In the genomic region with DNA sequence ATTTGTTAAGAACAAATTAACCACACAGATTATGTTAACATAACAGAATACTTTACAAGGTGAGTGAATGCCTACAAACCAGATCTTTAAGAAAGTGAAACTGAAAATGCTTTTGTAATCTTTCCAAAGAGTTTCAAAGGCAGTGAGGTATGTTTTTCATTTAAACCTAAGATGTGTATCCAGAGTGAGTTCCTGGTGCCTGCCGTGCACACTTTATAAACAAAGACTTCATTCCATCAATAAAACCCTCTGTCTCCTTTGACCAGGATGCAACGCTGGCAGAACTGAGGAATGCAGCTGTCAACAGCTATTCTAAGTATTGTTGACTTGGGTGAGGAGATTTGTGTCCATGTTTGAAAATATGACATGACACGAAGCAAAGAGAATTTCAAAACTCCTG, we compare ENCODE assay signal across 8 cellular contexts.
DNase-seq lines count a peak whose midpoint lies in the region; ATAC-seq, FAIRE-seq and TF ChIP-seq lines count a peak whose summit lies in the region.

No MANE protein-coding gene starts in this region.

- H3K9me3 ChIP-seq in KOPT-K1 (ENCODE audit: insufficient read depth, low read length, poor library complexity, severe bottlenecking) (peaks cover 4% of the 10 kb centered on the region), small intestine (ENCODE audit: control insufficient read depth, low read depth) (no peaks in the 10 kb centered on the region)

- FAIRE-seq in small intestine (lab: Jason Lieb, UNC) = no peak

- TF ChIP-seq CTCF in epithelial cell of esophagus (IDR thresholded peaks at IDR 0.05; ENCODE audit: insufficient read depth, low read depth, low read length, missing control alignments) = no peak

- H3K36me3 ChIP-seq in KOPT-K1 (ENCODE audit: insufficient read depth, low read length) = no peaks in the 10 kb centered on the region
- no peaks in the 10 kb centered on the region for H3K36me3 ChIP-seq in small intestine (ENCODE audit: control insufficient read depth in 2 of 2, insufficient read depth in 2 of 2, low read length in 2 of 2)

- H3K4me3 ChIP-seq in epithelial cell of esophagus (ENCODE audit: low read length) (peak overlapping the region; percentile 11), small intestine (ENCODE audit: low read depth in 1 of 2, low read length in 2 of 2) (peak overlapping the region in 1 of 2 donors; percentile 16)

- H3K4me1 ChIP-seq in small intestine (ENCODE audit: control insufficient read depth in 2 of 2, insufficient read depth in 1 of 2, low read depth in 1 of 2, low read length in 1 of 2) = no peaks in the 10 kb centered on the region

- H3K27ac ChIP-seq in KOPT-K1 (ENCODE audit: low read depth, low read length, poor library complexity, severe bottlenecking) (peak overlapping the region; percentile 55), small intestine (ENCODE audit: low read depth in 1 of 2, low read length in 1 of 2) (no peak overlapping the region)

- WGBS in small intestine, 3 donors = 6 to 20% (median 19%) methylated on average over 3 of the region's 3 CpGs

- H3K27me3 ChIP-seq in small intestine (ENCODE audit: control insufficient read depth in 2 of 2, insufficient read depth in 2 of 2, low read length in 2 of 2) = no peaks in the 10 kb centered on the region

- DNase-seq in NOMO-1 treated with DMSO at 0.1 percent for 48 hours (lab: John Stamatoyannopoulos, UW; ENCODE audit: unreplicated experiment) (peak; percentile 17), NOMO-1 treated with dmso at 0.1 percent for 144 hours (lab: John Stamatoyannopoulos, UW; ENCODE audit: unreplicated experiment) (no peak), epithelial cell of esophagus (ENCODE audit: low read depth) (no peak), small intestine (peak; percentile 45), NCI-H446 (lab: John Stamatoyannopoulos, UW) (no peak), RKO (ENCODE audit: low spot score) (no peak)

- ATAC-seq in HG02981 (IDR thresholded peaks at IDR 0.05; ENCODE audit: unreplicated experiment) = no peak

Comparison
In these comparisons a context has a peak if more than half of its experiments do, and no peak if none do; other contexts are left out.
1. DNase-seq: peak in NOMO-1 treated with DMSO at 0.1 percent for 48 hours (single experiment) and small intestine (single experiment); none in NOMO-1 treated with dmso at 0.1 percent for 144 hours (single experiment), epithelial cell of esophagus (single experiment), NCI-H446 (0 of 2) and RKO (single experiment).